Comparison of ENCODE assay signal across 10 cellular contexts in the genomic region with DNA sequence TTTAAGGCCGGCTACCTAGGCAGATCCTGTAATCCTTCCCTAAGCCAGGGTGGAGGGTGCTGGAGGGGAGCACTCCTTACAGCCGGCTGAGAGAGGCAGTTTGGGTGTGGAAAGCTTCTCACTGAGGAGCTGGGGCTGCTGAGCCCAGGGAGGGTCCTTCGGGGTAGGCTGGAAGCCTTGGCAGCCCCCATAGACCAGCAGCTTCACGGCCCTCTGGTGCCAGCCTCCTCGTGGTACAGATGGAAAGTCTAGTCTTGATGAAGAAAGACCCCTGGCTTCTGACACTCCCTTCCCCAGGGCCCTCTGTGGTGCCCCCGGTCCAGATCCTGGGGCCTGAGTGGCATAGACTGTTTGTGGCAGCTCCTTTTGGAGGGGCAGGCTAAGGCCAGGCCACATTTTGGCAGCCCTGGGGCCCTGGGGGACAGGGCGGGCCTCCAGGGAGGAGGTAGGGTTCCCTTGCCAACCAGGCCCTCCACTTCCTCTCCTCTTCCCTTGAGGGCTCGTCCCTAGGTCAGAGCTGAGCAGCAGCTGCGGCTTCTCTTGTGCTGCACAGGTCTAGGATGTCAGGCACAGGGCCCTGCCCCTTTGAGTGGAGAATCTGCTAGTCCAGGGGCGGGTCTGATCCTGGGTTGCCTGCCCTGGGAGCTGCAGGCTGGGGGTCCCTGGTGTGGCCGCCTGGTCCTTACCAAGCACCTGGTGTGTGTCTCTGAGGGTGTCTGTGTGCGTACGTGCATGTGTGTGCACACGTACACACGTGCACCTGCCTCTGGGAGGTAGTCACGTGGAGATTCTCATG. TPM values are rescaled to one million over a fixed set of nuclear protein-coding genes. Genes with fewer than 3 reads are reported as not detected.
DNase-seq lines count a peak whose midpoint lies in the region; ATAC-seq and FAIRE-seq lines count a peak whose summit lies in the region.
"Had no signal": no experiment of that assay in that cellular context is flagged by ENCODE, and none has a peak within 500 bp of the region (broad histone marks: within the 10 kb centered on the region; RNA-seq: fewer than 3 reads in every experiment).

No MANE protein-coding gene starts in this region.

- H3K27me3 ChIP-seq in BLaER1 (no peaks in the 10 kb centered on the region), SJCRH30 (no peaks in the 10 kb centered on the region)

- H3K27me3 Mint-ChIP-seq in immature natural killer cell (ENCODE audit: low read depth in 3 of 3): peaks cover 15 to 16% (median 15%) of the 10 kb centered on the region in 3 donors

- H3K36me3 ChIP-seq in BLaER1: peaks cover 37% of the 10 kb centered on the region
- peaks cover 4% of the 10 kb centered on the region; the same call in 1 of the 2 replicates for H3K36me3 ChIP-seq in SJCRH30

- H3K9me3 Mint-ChIP-seq in immature natural killer cell: no peaks in the 10 kb centered on the region

- peaks cover 82% of the 10 kb centered on the region for H4K20me1 ChIP-seq in BLaER1

- no peak for FAIRE-seq in GM19239 (lab: Jason Lieb, UNC)

- H3K27ac Mint-ChIP-seq in immature natural killer cell: peak overlapping the region in 4 of 6 donors; percentile 26 to 49 (median 42)

- DNase-seq in GM19239 (ENCODE audit: insufficient read length, low spot score): peak; percentile 57
- peak; percentile 79 to 81 for DNase-seq in SJCRH30
- no peak for DNase-seq in immature natural killer cell
- DNase-seq in DMS114 treated with DMSO at 0.1 percent for 48 hours (lab: John Stamatoyannopoulos, UW; ENCODE audit: unreplicated experiment): no peak
- DNase-seq in sciatic nerve (ENCODE audit: low spot score): no peak
- DNase-seq in iPS-NIHi11 (ENCODE audit: low spot score): no peak
- no peak for DNase-seq in AML-193 (lab: John Stamatoyannopoulos, UW)
- DNase-seq: activated CD4-positive, alpha-beta T cell treated with anti-CD3 and anti-CD28 coated beads for 1 hour had no signal

- H3K4me3 ChIP-seq in BLaER1 (peak overlapping the region; percentile 93), SJCRH30 (no peak overlapping the region)
- H3K4me3 ChIP-seq: smooth muscle cell had no signal

- no peaks in the 10 kb centered on the region for H3K9me3 ChIP-seq in BLaER1
- H3K9me3 ChIP-seq in SJCRH30 (replicated peaks): no peaks in the 10 kb centered on the region

- H3K36me3 Mint-ChIP-seq in immature natural killer cell: peaks cover 0 to 15% (median 5%) of the 10 kb centered on the region in 3 donors

- H3K4me2 ChIP-seq in BLaER1: peak overlapping the region; percentile 91

- H3K4me1 ChIP-seq in BLaER1 (peaks cover 82% of the 10 kb centered on the region), SJCRH30 (peaks cover 25% of the 10 kb centered on the region)

- peak overlapping the region; percentile 83 for H3K9ac ChIP-seq in BLaER1

- peaks cover 37% of the 10 kb centered on the region in 2 donors for H3K4me1 Mint-ChIP-seq in immature natural killer cell

- H3K27ac ChIP-seq in BLaER1 (peak overlapping the region; percentile 93), SJCRH30 (peak overlapping the region; percentile 26; the same call in 1 of the 2 replicates)

- intact Hi-C loops in sciatic nerve (cut with DNase I): no loop called here

- ATAC-seq in sciatic nerve: no peak

- H3K4me3 Mint-ChIP-seq in immature natural killer cell: no peak overlapping the region

RNA-seq across cellular contexts. Expression of gene AMPD2, which starts 4.8 kb away (rescaled TPM):
- total RNA-seq in SJCRH30 (2014; rRNA removed; shearing (Covaris generic)): 37.0 and 42.6 TPM in 2 replicates
- 10 to 100 TPM; 14.7 to 40.3 (median 28.3) TPM for polyA plus RNA-seq in immature natural killer cell
- 49.5 TPM for total RNA-seq in sciatic nerve

RNA-seq across cellular contexts. Expression of gene GNAT2, which starts 5.0 kb away (rescaled TPM):
- 0.08 and 0.24 TPM in 2 replicates for total RNA-seq in SJCRH30 (2014; rRNA removed; shearing (Covaris generic))
- not detected for polyA plus RNA-seq in immature natural killer cell
- not detected for total RNA-seq in sciatic nerve
- total RNA-seq: smooth muscle cell had no signal
- polyA plus RNA-seq: smooth muscle cell had no signal

RNA-seq across cellular contexts. Expression of gene GSTM4, which starts 31.5 kb away (rescaled TPM):
- 2.5 and 3.0 TPM in 2 replicates for total RNA-seq in SJCRH30 (2014; rRNA removed; shearing (Covaris generic))
- polyA plus RNA-seq in immature natural killer cell: 10 to 100 TPM; 10.9 to 33.4 (median 21.0) TPM
- total RNA-seq in sciatic nerve: 36.7 TPM

RNA-seq across cellular contexts. Expression of gene GSTM2, which starts 43.4 kb away (rescaled TPM):
- total RNA-seq in SJCRH30 (2014; rRNA removed; shearing (Covaris generic)): 3.4 and 5.9 TPM in 2 replicates
- polyA plus RNA-seq in immature natural killer cell: 10 to 100 TPM; 32.6 to 51.2 (median 42.5) TPM
- total RNA-seq in sciatic nerve: 194 TPM

Comparison
In these comparisons a context has a peak if more than half of its experiments do, and no peak if none do; other contexts are left out.
1. DNase-seq: peak in GM19239 (single experiment) and SJCRH30 (2 of 2); none in immature natural killer cell (0 of 3), DMS114 treated with DMSO at 0.1 percent for 48 hours (single experiment), sciatic nerve (single experiment), iPS-NIHi11 (single experiment) and AML-193 (0 of 2).